ENCODE assay signal across 1 cellular context in the genomic region with DNA sequence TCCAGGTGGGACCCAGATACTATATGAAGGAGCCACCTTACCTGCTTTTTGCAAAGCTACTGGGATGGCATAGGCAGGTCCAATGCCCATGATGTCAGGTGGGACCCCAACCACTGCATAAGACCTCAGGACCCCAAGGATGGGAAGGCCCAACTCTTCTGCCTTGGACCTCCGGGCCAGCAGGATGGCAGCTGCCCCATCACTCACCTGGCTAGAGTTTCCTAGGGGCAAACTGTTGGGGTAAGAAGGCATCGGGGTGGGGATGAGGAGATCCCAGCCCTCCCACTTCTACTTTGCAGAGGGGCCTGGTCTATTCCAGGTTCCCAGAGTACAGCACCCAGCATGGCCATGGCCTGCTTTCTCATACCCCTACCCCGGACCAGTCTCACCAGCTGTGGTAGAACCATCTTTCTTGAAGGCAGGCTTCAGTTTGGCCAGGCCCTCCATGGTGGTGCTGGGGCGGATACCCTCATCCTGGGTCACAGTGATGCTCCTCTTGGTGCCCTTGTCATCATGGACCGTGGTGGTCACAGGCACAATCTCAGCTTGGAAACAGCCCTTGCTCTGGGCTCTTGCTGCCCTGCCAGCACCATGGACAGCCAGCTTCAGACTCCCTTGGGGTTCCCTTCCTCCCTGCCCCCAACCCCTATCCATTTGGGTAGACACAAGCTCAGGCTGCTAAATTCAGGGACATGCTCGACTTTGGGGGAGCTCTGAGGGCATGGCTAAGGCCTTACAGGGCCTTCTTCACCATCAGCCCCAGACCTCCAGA.
TF ChIP-seq lines count a peak whose summit lies in the region.

No MANE protein-coding gene starts in this region.

TF ChIP-seq in Ishikawa, 13 proteins besides CTCF, POLR2A, EP300 and RAD21:
- TF ChIP-seq NFIC (IDR thresholded peaks at IDR 0.05) (no peak), REST (IDR thresholded peaks at IDR 0.05; ENCODE audit: low read depth) (peak; percentile 76)
TF ChIP-seq in Ishikawa: peak in this region for 1.
